11 cellular contexts compared by ENCODE assay signal in the genomic region with DNA sequence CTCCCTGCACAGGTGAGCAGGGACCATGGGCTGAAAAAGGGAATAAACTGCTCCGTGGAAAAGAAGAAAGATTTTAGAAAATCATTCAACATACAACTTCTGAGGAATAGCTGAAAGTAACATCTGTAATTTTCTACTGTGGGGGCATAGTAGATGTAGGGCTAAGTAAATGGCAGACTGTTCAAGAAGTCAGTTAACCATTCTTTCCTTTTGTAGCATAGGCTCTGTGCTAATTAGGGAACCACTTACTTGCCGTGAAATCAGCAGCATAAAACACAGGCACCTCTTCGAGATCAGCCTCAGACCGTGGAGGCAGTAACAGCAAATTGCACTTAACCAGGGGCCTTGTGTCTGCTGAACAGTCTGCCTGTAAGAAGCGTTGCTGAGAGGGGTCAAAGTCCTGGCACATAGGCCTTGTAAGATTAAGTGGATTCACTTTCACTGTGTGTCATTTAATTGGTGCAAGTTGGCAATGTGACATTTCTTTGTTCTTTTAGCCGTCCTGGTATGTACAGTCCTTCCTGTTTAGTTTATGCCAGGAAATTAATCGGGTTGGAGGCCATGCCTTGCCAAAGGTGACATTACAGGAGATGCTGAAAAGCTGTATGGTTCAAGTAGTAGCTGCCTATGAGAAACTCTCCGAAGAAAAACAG. TPM values are rescaled to one million over a fixed set of nuclear protein-coding genes. Genes with fewer than 3 reads are reported as not detected.
DNase-seq lines count a peak whose midpoint lies in the region; ATAC-seq and TF ChIP-seq lines count a peak whose summit lies in the region.
"Had no signal": no experiment of that assay in that cellular context is flagged by ENCODE, and none has a peak within 500 bp of the region (broad histone marks: within the 10 kb centered on the region; RNA-seq: fewer than 3 reads in every experiment).

No MANE protein-coding gene starts in this region.

- no peak for TF ChIP-seq CTCF in transverse colon (IDR thresholded peaks at IDR 0.05)
- TF ChIP-seq CTCF in coronary artery (IDR thresholded peaks at IDR 0.05): no peak

- H3K9me3 Mint-ChIP-seq in activated naive CD4-positive, alpha-beta T cell treated with anti-CD3 and anti-CD28 coated beads, Interleukin-2, amount 10 ng/mL, durations not matched to agents 7 days and 5 days: no peaks in the 10 kb centered on the region
- H3K9me3 Mint-ChIP-seq in activated T-helper 2 cell treated with anti-CD3 and anti-CD28 coated beads, Interferon-gamma antibody, Interleukin-2, Interleukin-4, amounts not matched to agents 10 μg/mL and 5 μg/mL and 100 μg/mL, durations not matched to agents 14 hours and 24 hours and 36 hours: no peaks in the 10 kb centered on the region

- H3K27ac Mint-ChIP-seq in activated naive CD4-positive, alpha-beta T cell treated with anti-CD3 and anti-CD28 coated beads, Interleukin-2, amount 10 ng/mL, durations not matched to agents 7 days and 5 days: peak overlapping the region; percentile 75
- peak overlapping the region; percentile 48 for H3K27ac Mint-ChIP-seq in activated T-helper 2 cell treated with anti-CD3 and anti-CD28 coated beads, Interferon-gamma antibody, Interleukin-2, Interleukin-4, amounts not matched to agents 10 μg/mL and 5 μg/mL and 100 μg/mL, durations not matched to agents 14 hours and 24 hours and 36 hours

- no peak for TF ChIP-seq POLR2A in transverse colon (IDR thresholded peaks at IDR 0.05)

- peaks cover 6 to 20% (median 17%) of the 10 kb centered on the region in 4 donors for H3K4me1 ChIP-seq in transverse colon
- H3K4me1 ChIP-seq: BLaER1 had no signal

- intact Hi-C loops in activated T-helper 2 cell treated with anti-CD3 and anti-CD28 coated beads, Interferon-gamma antibody, Interleukin-2, Interleukin-4, amounts not matched to agents 10 μg/mL and 5 μg/mL and 100 μg/mL, durations not matched to agents 14 hours and 24 hours and 36 hours (cut with micrococcal nuclease): no loop called here
- intact Hi-C loops in transverse colon (cut with DNase I; ENCODE audit: low total_unique reads): no loop called here

- no peak overlapping the region for H3K4me3 Mint-ChIP-seq in activated naive CD4-positive, alpha-beta T cell treated with anti-CD3 and anti-CD28 coated beads, Interleukin-2, amount 10 ng/mL, durations not matched to agents 7 days and 5 days
- no peak overlapping the region for H3K4me3 Mint-ChIP-seq in activated T-helper 2 cell treated with anti-CD3 and anti-CD28 coated beads, Interferon-gamma antibody, Interleukin-2, Interleukin-4, amounts not matched to agents 10 μg/mL and 5 μg/mL and 100 μg/mL, durations not matched to agents 14 hours and 24 hours and 36 hours (ENCODE audit: low read depth)

- H3K4me1 Mint-ChIP-seq in activated naive CD4-positive, alpha-beta T cell treated with anti-CD3 and anti-CD28 coated beads, Interleukin-2, amount 10 ng/mL, durations not matched to agents 7 days and 5 days: peaks cover 27% of the 10 kb centered on the region
- peaks cover 20% of the 10 kb centered on the region for H3K4me1 Mint-ChIP-seq in activated T-helper 2 cell treated with anti-CD3 and anti-CD28 coated beads, Interferon-gamma antibody, Interleukin-2, Interleukin-4, amounts not matched to agents 10 μg/mL and 5 μg/mL and 100 μg/mL, durations not matched to agents 14 hours and 24 hours and 36 hours (ENCODE audit: low read depth)

- in situ Hi-C loops in transverse colon (cut with MboI; ENCODE audit: low pct_ligation_motif_present in 1 of 4, low pct_unique_long_range_greater_than_20kb in 1 of 4, low sequenced_read_pairs in 3 of 4): no loop called here

- CTCF ChIA-PET in activated naive CD4-positive, alpha-beta T cell treated with anti-CD3 and anti-CD28 coated beads, Interleukin-2, amount 10 ng/mL, durations not matched to agents 7 days and 5 days (lab: Charles Lee): interaction anchor here (1.0 to 1.6 kb wide), 2 partner anchors 12 to 13 kb away, joined by 3 read pairs; no protein-coding TSS in a partner anchor

- no peaks in the 10 kb centered on the region for H3K9me3 ChIP-seq in transverse colon
- H3K9me3 ChIP-seq: BLaER1, SJSA1 had no signal

- peaks cover 0 to 68% (median 33%) of the 10 kb centered on the region in 4 donors for H3K36me3 ChIP-seq in transverse colon

- H3K27me3 ChIP-seq in transverse colon: no peaks in the 10 kb centered on the region
- H3K27me3 ChIP-seq: BLaER1, SJSA1 had no signal

- peak; percentile 5 for ATAC-seq in left lobe of liver
- ATAC-seq in HG03135 (IDR thresholded peaks at IDR 0.05; ENCODE audit: unreplicated experiment): no peak
- ATAC-seq in GM19395 (IDR thresholded peaks at IDR 0.05; ENCODE audit: unreplicated experiment): no peak

- no peak for TF ChIP-seq EP300 in transverse colon (IDR thresholded peaks at IDR 0.05; ENCODE audit: low read depth)

- H3K36me3 Mint-ChIP-seq in activated naive CD4-positive, alpha-beta T cell treated with anti-CD3 and anti-CD28 coated beads, Interleukin-2, amount 10 ng/mL, durations not matched to agents 7 days and 5 days: peaks cover 79% of the 10 kb centered on the region
- peaks cover 93% of the 10 kb centered on the region for H3K36me3 Mint-ChIP-seq in activated T-helper 2 cell treated with anti-CD3 and anti-CD28 coated beads, Interferon-gamma antibody, Interleukin-2, Interleukin-4, amounts not matched to agents 10 μg/mL and 5 μg/mL and 100 μg/mL, durations not matched to agents 14 hours and 24 hours and 36 hours (ENCODE audit: low read depth)

- H3K4me3 ChIP-seq in transverse colon (no peak overlapping the region), coronary artery (no peak overlapping the region)
- H3K4me3 ChIP-seq: BLaER1, SJSA1 had no signal

- H3K27ac ChIP-seq in transverse colon (peak overlapping the region; percentile 69 to 78 (median 74)), coronary artery (peak overlapping the region in 1 of 2 donors; percentile 32)
- H3K27ac ChIP-seq: BLaER1, SJSA1 had no signal

- DNase-seq in activated naive CD4-positive, alpha-beta T cell treated with anti-CD3 and anti-CD28 coated beads, Interleukin-2, amount 10 ng/mL, durations not matched to agents 7 days and 5 days: no peak
- DNase-seq in activated naive CD4-positive, alpha-beta T cell treated with Interleukin-2 at 50 U/mL for 16 hours: no peak
- no peak for DNase-seq in activated T-helper 2 cell treated with anti-CD3 and anti-CD28 coated beads, Interferon-gamma antibody, Interleukin-2, Interleukin-4, amounts not matched to agents 10 μg/mL and 5 μg/mL and 100 μg/mL, durations not matched to agents 14 hours and 24 hours and 36 hours (ENCODE audit: low spot score)
- no peak for DNase-seq in left lobe of liver (ENCODE audit: low spot score)
- peak; percentile 76 for DNase-seq in transverse colon
- DNase-seq in coronary artery (ENCODE audit: low spot score): no peak
- DNase-seq: retina had no signal

- H3K27me3 Mint-ChIP-seq in activated naive CD4-positive, alpha-beta T cell treated with anti-CD3 and anti-CD28 coated beads, Interleukin-2, amount 10 ng/mL, durations not matched to agents 7 days and 5 days: no peaks in the 10 kb centered on the region
- no peaks in the 10 kb centered on the region for H3K27me3 Mint-ChIP-seq in activated T-helper 2 cell treated with anti-CD3 and anti-CD28 coated beads, Interferon-gamma antibody, Interleukin-2, Interleukin-4, amounts not matched to agents 10 μg/mL and 5 μg/mL and 100 μg/mL, durations not matched to agents 14 hours and 24 hours and 36 hours (ENCODE audit: low read depth)

- 21 to 34% methylated on average over 7 to 8 of the region's 8 CpGs for WGBS in transverse colon (ENCODE audit: low coverage in 1 of 2), 2 donors

RNA-seq across cellular contexts. Expression of a gene that starts 10.4 kb away (rescaled TPM):
- total RNA-seq in activated T-helper 2 cell treated with anti-CD3 and anti-CD28 coated beads, Interferon-gamma antibody, Interleukin-2, Interleukin-4, amounts not matched to agents 10 μg/mL and 5 μg/mL and 100 μg/mL, durations not matched to agents 14 hours and 24 hours and 36 hours: 31.4 and 31.5 TPM in 2 replicates
- total RNA-seq in left lobe of liver: 20.1 TPM
- total RNA-seq in transverse colon: 100 to 1,000 TPM in 1 of 4 donors, 10 to 100 TPM in 3; 54.2 to 126 (median 69.1) TPM

RNA-seq across cellular contexts. Expression of a gene that starts 38.5 kb away (rescaled TPM):
- 0.91 and 0.97 TPM in 2 replicates for total RNA-seq in activated T-helper 2 cell treated with anti-CD3 and anti-CD28 coated beads, Interferon-gamma antibody, Interleukin-2, Interleukin-4, amounts not matched to agents 10 μg/mL and 5 μg/mL and 100 μg/mL, durations not matched to agents 14 hours and 24 hours and 36 hours
- total RNA-seq in left lobe of liver (0.70 TPM), transverse colon (1 to 10 TPM in 2 of 4 donors, under 1 TPM in 2; under 0.01 to 1.7 (median 0.81) TPM)

RNA-seq across cellular contexts. Expression of a gene that starts 58.4 kb away (rescaled TPM):
- not detected in 2 replicates for total RNA-seq in activated T-helper 2 cell treated with anti-CD3 and anti-CD28 coated beads, Interferon-gamma antibody, Interleukin-2, Interleukin-4, amounts not matched to agents 10 μg/mL and 5 μg/mL and 100 μg/mL, durations not matched to agents 14 hours and 24 hours and 36 hours
- total RNA-seq in left lobe of liver (0.13 TPM), transverse colon (not detected)
